In the genomic region with DNA sequence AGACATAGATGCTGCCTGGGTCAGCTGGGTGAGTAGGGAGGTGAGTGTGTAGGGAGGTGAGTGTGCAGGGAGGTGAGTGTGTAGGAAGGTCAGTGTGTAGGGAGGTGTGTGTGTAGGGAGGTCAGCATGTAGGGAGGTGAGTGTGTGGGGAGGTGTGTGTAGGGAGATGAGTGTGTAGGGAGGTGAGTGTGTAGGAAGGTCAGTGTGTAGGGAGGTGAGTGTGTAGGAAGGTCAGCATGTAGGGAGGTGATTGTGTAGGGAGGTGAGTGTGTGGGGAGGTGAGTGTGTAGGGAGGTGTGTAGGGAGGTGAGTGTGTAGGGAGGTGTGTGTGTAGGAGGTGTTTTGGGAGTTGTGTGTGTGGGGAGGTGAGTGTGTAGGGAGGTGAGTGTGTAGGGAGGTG, we compare ENCODE assay signal across 21 cellular contexts.
DNase-seq lines count a peak whose midpoint lies in the region; ATAC-seq, FAIRE-seq and TF ChIP-seq lines count a peak whose summit lies in the region.
"Had no signal": no experiment of that assay in that cellular context is flagged by ENCODE, and none has a peak within 500 bp of the region (broad histone marks: within the 10 kb centered on the region; RNA-seq: fewer than 3 reads in every experiment).

No MANE protein-coding gene starts in this region.

- DNase-seq in kidney = peak; percentile 20
- no peak for DNase-seq in neuronal stem cell (ENCODE audit: low spot score)
- no peak for DNase-seq in urothelium cell line (ENCODE audit: low spot score)
- no peak for DNase-seq in GM13977 (ENCODE audit: low spot score)
- no peak for DNase-seq in mucosa of gallbladder (ENCODE audit: low spot score)
- DNase-seq: AML-193; Caco-2; Calu3; CD4-positive, alpha-beta T cell; CD8-positive, alpha-beta T cell; DMS79 treated with DMSO at 0.1 percent for 48 hours; GF-D8 had no signal

- H3K9me3 ChIP-seq in HEK293 (ENCODE audit: control insufficient read depth, insufficient read depth, low read depth, low read length) (no peaks in the 10 kb centered on the region), kidney (ENCODE audit: control insufficient read depth in 1 of 2, low read length in 2 of 2) (no peaks in the 10 kb centered on the region), neuronal stem cell (replicated peaks in 1 of 2; ENCODE audit: control insufficient read depth in 2 of 2, insufficient read depth in 1 of 2, low read depth in 1 of 2, low read length in 2 of 2) (no peaks in the 10 kb centered on the region)
- H3K9me3 ChIP-seq: A549; BLaER1 treated with 17β-estradiol and CSF1 and Interleukin-3, amounts not matched to agents 10 nM and 100 nM; Caco-2 had no signal

- ATAC-seq in GM21529 (IDR thresholded peaks at IDR 0.05; ENCODE audit: unreplicated experiment) = no peak
- ATAC-seq: CD8-positive, alpha-beta T cell had no signal

- H3K18ac ChIP-seq in neuronal stem cell (ENCODE audit: low read length) = no peak overlapping the region

- in situ Hi-C loops in GM13977 (cut with MboI; ENCODE audit: low pct_unique_long_range_greater_than_20kb, low sequenced_read_pairs, unreplicated experiment) = no loop called here

- no peak overlapping the region for H2BK5ac ChIP-seq in neuronal stem cell (ENCODE audit: low read length)

- H3K4ac ChIP-seq in neuronal stem cell (ENCODE audit: low read length) = no peak overlapping the region

- H2AFZ ChIP-seq in neuronal stem cell (ENCODE audit: low read length) = no peak overlapping the region

- H3K14ac ChIP-seq in neuronal stem cell (ENCODE audit: low read length) = peak overlapping the region; percentile 84

- H4K8ac ChIP-seq in neuronal stem cell (ENCODE audit: low read depth, low read length) = peak overlapping the region; percentile 17

- no peaks in the 10 kb centered on the region for H3K4me1 ChIP-seq in HEK293 (ENCODE audit: control insufficient read depth, insufficient read depth, low read length)
- no peaks in the 10 kb centered on the region for H3K4me1 ChIP-seq in kidney (ENCODE audit: control insufficient read depth in 1 of 2, insufficient read depth in 1 of 2, low read depth in 1 of 2, low read length in 2 of 2)
- peaks cover 0 to 9% of the 10 kb centered on the region in 2 donors for H3K4me1 ChIP-seq in neuronal stem cell (ENCODE audit: control insufficient read depth in 2 of 2, insufficient read depth in 1 of 2, low read depth in 1 of 2, low read length in 2 of 2)
- H3K4me1 ChIP-seq: A549, Caco-2 had no signal

- H3K27ac ChIP-seq in HEK293 (ENCODE audit: extremely low read depth, low read depth, low read length) = no peak overlapping the region
- no peak overlapping the region for H3K27ac ChIP-seq in kidney (ENCODE audit: low read depth in 2 of 2, low read length in 2 of 2)
- no peak overlapping the region for H3K27ac ChIP-seq in neuronal stem cell (replicated peaks; ENCODE audit: low read length)
- H3K27ac ChIP-seq: 22Rv1; A549; BLaER1 treated with 17β-estradiol and CSF1 and Interleukin-3, amounts not matched to agents 10 nM and 100 nM; C4-2B had no signal

- intact Hi-C loops in kidney (cut with DNase I) = no loop called here

- no peak overlapping the region for H3K4me3 ChIP-seq in HEK293 (ENCODE audit: low read depth, low read length)
- H3K4me3 ChIP-seq in kidney (ENCODE audit: low read length in 2 of 2) = no peak overlapping the region
- H3K4me3 ChIP-seq in neuronal stem cell (ENCODE audit: low read length in 2 of 2) = peak overlapping the region in 1 of 2 donors; percentile 25
- H3K4me3 ChIP-seq: A549; BLaER1 treated with 17β-estradiol and CSF1 and Interleukin-3, amounts not matched to agents 10 nM and 100 nM had no signal

- no peak overlapping the region for H2AK5ac ChIP-seq in neuronal stem cell (ENCODE audit: low read depth, low read length)

- H3K23ac ChIP-seq in neuronal stem cell (ENCODE audit: low read depth, low read length, poor library complexity) = no peak overlapping the region

- H3K9ac ChIP-seq in kidney (ENCODE audit: low read length in 2 of 2) (no peak overlapping the region), neuronal stem cell (ENCODE audit: low read depth, low read length, poor library complexity) (no peak overlapping the region)
- H3K9ac ChIP-seq: BLaER1 treated with 17β-estradiol and CSF1 and Interleukin-3, amounts not matched to agents 10 nM and 100 nM had no signal

- H3K36me3 ChIP-seq in HEK293 (ENCODE audit: control insufficient read depth in 2 of 2, insufficient read depth in 1 of 2, low read length in 2 of 2) = no peaks in the 10 kb centered on the region
- no peaks in the 10 kb centered on the region for H3K36me3 ChIP-seq in kidney (ENCODE audit: control insufficient read depth in 1 of 2, insufficient read depth in 2 of 2, low read length in 2 of 2)
- no peaks in the 10 kb centered on the region for H3K36me3 ChIP-seq in neuronal stem cell (replicated peaks in 1 of 2; ENCODE audit: control insufficient read depth in 2 of 2, insufficient read depth in 2 of 2, low read length in 2 of 2)
- H3K36me3 ChIP-seq: BLaER1 treated with 17β-estradiol and CSF1 and Interleukin-3, amounts not matched to agents 10 nM and 100 nM had no signal

- no peak overlapping the region for H2BK120ac ChIP-seq in neuronal stem cell (ENCODE audit: low read depth, low read length)

- POLR2A ChIA-PET in HEK293 (lab: Yijun Ruan, JAX) = no interaction called here

- CTCF ChIA-PET in HEK293 (lab: Yijun Ruan, JAX) = no interaction called here

- H3K27me3 ChIP-seq in neuronal stem cell (ENCODE audit: control insufficient read depth in 3 of 3, insufficient read depth in 3 of 3, low read depth in 1 of 3, low read length in 3 of 3) = peaks cover 0 to 38% (median 0%) of the 10 kb centered on the region in 3 experiments

- TF ChIP-seq CTCF in HEK293 (tag by site-specific recombination; IDR thresholded peaks at IDR 0.05) (no peak), kidney (IDR thresholded peaks at IDR 0.05; ENCODE audit: borderline replicate concordance, extremely low read depth, insufficient read depth) (no peak), GM13977 (IDR thresholded peaks at IDR 0.05; ENCODE audit: extremely low read depth, insufficient read depth, missing control alignments) (no peak)

- H3K4me2 ChIP-seq in neuronal stem cell (ENCODE audit: insufficient read depth, low read length, poor library complexity, severe bottlenecking) = no peak overlapping the region
- H3K4me2 ChIP-seq: A549; BLaER1 treated with 17β-estradiol and CSF1 and Interleukin-3, amounts not matched to agents 10 nM and 100 nM had no signal

- H3K79me1 ChIP-seq in neuronal stem cell (ENCODE audit: low read depth, low read length) = no peaks in the 10 kb centered on the region

- no peak overlapping the region for H2BK15ac ChIP-seq in neuronal stem cell (ENCODE audit: low read length)

- FAIRE-seq in kidney (lab: Jason Lieb, UNC) (no peak), urothelium cell line (lab: Jason Lieb, UNC) (peak; percentile 88)
- FAIRE-seq: A549, D721Med, G401.6, GM18507 had no signal

- H2BK12ac ChIP-seq in neuronal stem cell (ENCODE audit: low read length) = no peak overlapping the region

- H4K91ac ChIP-seq in neuronal stem cell (ENCODE audit: low read depth, low read length, poor library complexity) = no peak overlapping the region

TF ChIP-seq in HEK293, 187 proteins besides CTCF, POLR2A, EP300 and RAD21:
- TF ChIP-seq ZNF76 (tag by site-specific recombination; IDR thresholded peaks at IDR 0.05; ENCODE audit: borderline replicate concordance, low read depth) (no peak), WT1 (tag by site-specific recombination; IDR thresholded peaks at IDR 0.05) (peak; percentile 58; the same call in 1 of the 2 replicates), ZFHX2 (tag by site-specific recombination; conservative IDR thresholded peaks at IDR 0.05) (peak; percentile 89), EGR2 (tag by site-specific recombination; IDR thresholded peaks at IDR 0.05; ENCODE audit: low read depth) (peak; percentile 89)
TF ChIP-seq in HEK293: peak in this region for 3.
